ENCODE assay signal across 1 cellular context in the genomic region with DNA sequence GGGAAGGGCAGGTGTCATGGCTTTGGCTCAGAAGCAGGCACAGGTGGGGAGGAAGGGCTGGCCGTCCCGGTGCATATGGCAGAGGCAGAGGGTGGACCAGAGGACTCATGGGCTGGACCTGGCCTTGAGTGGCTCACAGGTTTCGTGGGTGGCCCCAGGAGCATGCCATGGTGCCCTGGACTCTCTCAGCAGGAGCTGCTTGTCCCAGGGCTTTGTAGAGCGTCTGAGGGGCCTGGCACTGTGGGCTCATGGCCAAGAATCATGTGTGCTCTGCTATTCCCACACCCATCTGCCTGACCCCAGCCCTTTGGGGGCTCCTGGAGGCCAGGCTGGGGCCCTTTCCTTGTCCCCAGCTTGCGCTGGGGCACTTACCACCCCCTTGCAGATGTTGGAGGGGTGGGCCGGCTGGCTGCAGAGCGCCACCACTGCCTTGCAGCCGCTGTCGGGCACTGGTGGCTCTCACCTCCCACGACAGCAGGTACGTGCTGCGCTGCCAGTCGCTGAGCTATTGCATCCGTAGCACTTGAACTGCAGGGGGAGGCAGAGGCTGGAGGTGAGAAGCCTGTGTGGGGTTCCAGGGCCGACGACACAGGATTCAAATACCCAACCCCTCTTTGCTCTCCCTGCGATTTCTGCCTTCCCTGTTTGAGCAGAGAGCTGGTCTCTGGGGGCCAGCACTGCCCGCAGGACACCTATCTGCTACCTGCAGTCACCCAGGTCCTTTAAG.
TF ChIP-seq lines count a peak whose summit lies in the region.

No MANE protein-coding gene starts in this region.

TF ChIP-seq in HepG2, 621 proteins besides CTCF, POLR2A, EP300 and RAD21 (continued from another document and continues in another):
- TF ChIP-seq, protein P1, sequence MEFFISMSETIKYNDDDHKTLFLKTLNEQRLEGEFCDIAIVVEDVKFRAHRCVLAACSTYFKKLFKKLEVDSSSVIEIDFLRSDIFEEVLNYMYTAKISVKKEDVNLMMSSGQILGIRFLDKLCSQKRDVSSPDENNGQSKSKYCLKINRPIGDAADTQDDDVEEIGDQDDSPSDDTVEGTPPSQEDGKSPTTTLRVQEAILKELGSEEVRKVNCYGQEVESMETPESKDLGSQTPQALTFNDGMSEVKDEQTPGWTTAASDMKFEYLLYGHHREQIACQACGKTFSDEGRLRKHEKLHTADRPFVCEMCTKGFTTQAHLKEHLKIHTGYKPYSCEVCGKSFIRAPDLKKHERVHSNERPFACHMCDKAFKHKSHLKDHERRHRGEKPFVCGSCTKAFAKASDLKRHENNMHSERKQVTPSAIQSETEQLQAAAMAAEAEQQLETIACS (CRISPR knock-in tag; IDR thresholded peaks at IDR 0.05) = no peak
- TF ChIP-seq MAZ (IDR thresholded peaks at IDR 0.05; ENCODE audit: borderline replicate concordance, low read depth, low read length) = no peak
- no peak for TF ChIP-seq MAZ (CRISPR knock-in tag; IDR thresholded peaks at IDR 0.05; ENCODE audit: low read depth)
- no peak for TF ChIP-seq NFYC (CRISPR knock-in tag; IDR thresholded peaks at IDR 0.05)
- TF ChIP-seq ZNF256 (CRISPR knock-in tag; conservative IDR thresholded peaks at IDR 0.05) = no peak
- TF ChIP-seq FOXJ3 (CRISPR knock-in tag; IDR thresholded peaks at IDR 0.05; ENCODE audit: borderline replicate concordance) = no peak
- TF ChIP-seq, protein P2, sequence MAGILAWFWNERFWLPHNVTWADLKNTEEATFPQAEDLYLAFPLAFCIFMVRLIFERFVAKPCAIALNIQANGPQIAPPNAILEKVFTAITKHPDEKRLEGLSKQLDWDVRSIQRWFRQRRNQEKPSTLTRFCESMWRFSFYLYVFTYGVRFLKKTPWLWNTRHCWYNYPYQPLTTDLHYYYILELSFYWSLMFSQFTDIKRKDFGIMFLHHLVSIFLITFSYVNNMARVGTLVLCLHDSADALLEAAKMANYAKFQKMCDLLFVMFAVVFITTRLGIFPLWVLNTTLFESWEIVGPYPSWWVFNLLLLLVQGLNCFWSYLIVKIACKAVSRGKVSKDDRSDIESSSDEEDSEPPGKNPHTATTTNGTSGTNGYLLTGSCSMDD (CRISPR knock-in tag; IDR thresholded peaks at IDR 0.05) = no peak
- no peak for TF ChIP-seq JUN (CRISPR knock-in tag; IDR thresholded peaks at IDR 0.05)
- TF ChIP-seq, protein P3, sequence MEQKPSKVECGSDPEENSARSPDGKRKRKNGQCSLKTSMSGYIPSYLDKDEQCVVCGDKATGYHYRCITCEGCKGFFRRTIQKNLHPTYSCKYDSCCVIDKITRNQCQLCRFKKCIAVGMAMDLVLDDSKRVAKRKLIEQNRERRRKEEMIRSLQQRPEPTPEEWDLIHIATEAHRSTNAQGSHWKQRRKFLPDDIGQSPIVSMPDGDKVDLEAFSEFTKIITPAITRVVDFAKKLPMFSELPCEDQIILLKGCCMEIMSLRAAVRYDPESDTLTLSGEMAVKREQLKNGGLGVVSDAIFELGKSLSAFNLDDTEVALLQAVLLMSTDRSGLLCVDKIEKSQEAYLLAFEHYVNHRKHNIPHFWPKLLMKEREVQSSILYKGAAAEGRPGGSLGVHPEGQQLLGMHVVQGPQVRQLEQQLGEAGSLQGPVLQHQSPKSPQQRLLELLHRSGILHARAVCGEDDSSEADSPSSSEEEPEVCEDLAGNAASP (CRISPR knock-in tag; IDR thresholded peaks at IDR 0.05; ENCODE audit: borderline replicate concordance) = no peak
- TF ChIP-seq ZNF746 (CRISPR knock-in tag; IDR thresholded peaks at IDR 0.05) = no peak
- TF ChIP-seq, protein P4, sequence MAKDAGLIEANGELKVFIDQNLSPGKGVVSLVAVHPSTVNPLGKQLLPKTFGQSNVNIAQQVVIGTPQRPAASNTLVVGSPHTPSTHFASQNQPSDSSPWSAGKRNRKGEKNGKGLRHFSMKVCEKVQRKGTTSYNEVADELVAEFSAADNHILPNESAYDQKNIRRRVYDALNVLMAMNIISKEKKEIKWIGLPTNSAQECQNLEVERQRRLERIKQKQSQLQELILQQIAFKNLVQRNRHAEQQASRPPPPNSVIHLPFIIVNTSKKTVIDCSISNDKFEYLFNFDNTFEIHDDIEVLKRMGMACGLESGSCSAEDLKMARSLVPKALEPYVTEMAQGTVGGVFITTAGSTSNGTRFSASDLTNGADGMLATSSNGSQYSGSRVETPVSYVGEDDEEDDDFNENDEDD (CRISPR knock-in tag; IDR thresholded peaks at IDR 0.05; ENCODE audit: borderline replicate concordance) = no peak
- TF ChIP-seq, protein P5, sequence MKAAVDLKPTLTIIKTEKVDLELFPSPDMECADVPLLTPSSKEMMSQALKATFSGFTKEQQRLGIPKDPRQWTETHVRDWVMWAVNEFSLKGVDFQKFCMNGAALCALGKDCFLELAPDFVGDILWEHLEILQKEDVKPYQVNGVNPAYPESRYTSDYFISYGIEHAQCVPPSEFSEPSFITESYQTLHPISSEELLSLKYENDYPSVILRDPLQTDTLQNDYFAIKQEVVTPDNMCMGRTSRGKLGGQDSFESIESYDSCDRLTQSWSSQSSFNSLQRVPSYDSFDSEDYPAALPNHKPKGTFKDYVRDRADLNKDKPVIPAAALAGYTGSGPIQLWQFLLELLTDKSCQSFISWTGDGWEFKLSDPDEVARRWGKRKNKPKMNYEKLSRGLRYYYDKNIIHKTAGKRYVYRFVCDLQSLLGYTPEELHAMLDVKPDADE (CRISPR knock-in tag; IDR thresholded peaks at IDR 0.05) = no peak
- TF ChIP-seq, protein P6, sequence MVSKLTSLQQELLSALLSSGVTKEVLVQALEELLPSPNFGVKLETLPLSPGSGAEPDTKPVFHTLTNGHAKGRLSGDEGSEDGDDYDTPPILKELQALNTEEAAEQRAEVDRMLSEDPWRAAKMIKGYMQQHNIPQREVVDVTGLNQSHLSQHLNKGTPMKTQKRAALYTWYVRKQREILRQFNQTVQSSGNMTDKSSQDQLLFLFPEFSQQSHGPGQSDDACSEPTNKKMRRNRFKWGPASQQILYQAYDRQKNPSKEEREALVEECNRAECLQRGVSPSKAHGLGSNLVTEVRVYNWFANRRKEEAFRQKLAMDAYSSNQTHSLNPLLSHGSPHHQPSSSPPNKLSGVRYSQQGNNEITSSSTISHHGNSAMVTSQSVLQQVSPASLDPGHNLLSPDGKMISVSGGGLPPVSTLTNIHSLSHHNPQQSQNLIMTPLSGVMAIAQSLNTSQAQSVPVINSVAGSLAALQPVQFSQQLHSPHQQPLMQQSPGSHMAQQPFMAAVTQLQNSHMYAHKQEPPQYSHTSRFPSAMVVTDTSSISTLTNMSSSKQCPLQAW (CRISPR knock-in tag; IDR thresholded peaks at IDR 0.05) = 0 out of 2 replicates have a peak, but pooled peaks have one; percentile 42
- TF ChIP-seq, protein P7, sequence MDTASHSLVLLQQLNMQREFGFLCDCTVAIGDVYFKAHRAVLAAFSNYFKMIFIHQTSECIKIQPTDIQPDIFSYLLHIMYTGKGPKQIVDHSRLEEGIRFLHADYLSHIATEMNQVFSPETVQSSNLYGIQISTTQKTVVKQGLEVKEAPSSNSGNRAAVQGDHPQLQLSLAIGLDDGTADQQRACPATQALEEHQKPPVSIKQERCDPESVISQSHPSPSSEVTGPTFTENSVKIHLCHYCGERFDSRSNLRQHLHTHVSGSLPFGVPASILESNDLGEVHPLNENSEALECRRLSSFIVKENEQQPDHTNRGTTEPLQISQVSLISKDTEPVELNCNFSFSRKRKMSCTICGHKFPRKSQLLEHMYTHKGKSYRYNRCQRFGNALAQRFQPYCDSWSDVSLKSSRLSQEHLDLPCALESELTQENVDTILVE (CRISPR knock-in tag; IDR thresholded peaks at IDR 0.05) = no peak
- TF ChIP-seq ZNF446 (CRISPR knock-in tag; IDR thresholded peaks at IDR 0.05) = no peak
- TF ChIP-seq MIXL1 (CRISPR knock-in tag; IDR thresholded peaks at IDR 0.05) = no peak
- TF ChIP-seq, protein P8, sequence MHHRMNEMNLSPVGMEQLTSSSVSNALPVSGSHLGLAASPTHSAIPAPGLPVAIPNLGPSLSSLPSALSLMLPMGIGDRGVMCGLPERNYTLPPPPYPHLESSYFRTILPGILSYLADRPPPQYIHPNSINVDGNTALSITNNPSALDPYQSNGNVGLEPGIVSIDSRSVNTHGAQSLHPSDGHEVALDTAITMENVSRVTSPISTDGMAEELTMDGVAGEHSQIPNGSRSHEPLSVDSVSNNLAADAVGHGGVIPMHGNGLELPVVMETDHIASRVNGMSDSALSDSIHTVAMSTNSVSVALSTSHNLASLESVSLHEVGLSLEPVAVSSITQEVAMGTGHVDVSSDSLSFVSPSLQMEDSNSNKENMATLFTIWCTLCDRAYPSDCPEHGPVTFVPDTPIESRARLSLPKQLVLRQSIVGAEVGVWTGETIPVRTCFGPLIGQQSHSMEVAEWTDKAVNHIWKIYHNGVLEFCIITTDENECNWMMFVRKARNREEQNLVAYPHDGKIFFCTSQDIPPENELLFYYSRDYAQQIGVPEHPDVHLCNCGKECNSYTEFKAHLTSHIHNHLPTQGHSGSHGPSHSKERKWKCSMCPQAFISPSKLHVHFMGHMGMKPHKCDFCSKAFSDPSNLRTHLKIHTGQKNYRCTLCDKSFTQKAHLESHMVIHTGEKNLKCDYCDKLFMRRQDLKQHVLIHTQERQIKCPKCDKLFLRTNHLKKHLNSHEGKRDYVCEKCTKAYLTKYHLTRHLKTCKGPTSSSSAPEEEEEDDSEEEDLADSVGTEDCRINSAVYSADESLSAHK (CRISPR knock-in tag; IDR thresholded peaks at IDR 0.05; ENCODE audit: borderline replicate concordance) = no peak
- TF ChIP-seq NCOA1 (CRISPR knock-in tag; IDR thresholded peaks at IDR 0.05) = no peak
- peak; percentile 15; the same call in 1 of the 2 replicates for TF ChIP-seq SMC3 (IDR thresholded peaks at IDR 0.05; ENCODE audit: low read length)
- TF ChIP-seq, protein P9, sequence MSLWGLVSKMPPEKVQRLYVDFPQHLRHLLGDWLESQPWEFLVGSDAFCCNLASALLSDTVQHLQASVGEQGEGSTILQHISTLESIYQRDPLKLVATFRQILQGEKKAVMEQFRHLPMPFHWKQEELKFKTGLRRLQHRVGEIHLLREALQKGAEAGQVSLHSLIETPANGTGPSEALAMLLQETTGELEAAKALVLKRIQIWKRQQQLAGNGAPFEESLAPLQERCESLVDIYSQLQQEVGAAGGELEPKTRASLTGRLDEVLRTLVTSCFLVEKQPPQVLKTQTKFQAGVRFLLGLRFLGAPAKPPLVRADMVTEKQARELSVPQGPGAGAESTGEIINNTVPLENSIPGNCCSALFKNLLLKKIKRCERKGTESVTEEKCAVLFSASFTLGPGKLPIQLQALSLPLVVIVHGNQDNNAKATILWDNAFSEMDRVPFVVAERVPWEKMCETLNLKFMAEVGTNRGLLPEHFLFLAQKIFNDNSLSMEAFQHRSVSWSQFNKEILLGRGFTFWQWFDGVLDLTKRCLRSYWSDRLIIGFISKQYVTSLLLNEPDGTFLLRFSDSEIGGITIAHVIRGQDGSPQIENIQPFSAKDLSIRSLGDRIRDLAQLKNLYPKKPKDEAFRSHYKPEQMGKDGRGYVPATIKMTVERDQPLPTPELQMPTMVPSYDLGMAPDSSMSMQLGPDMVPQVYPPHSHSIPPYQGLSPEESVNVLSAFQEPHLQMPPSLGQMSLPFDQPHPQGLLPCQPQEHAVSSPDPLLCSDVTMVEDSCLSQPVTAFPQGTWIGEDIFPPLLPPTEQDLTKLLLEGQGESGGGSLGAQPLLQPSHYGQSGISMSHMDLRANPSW (CRISPR knock-in tag; IDR thresholded peaks at IDR 0.05; ENCODE audit: borderline replicate concordance) = no peak
- TF ChIP-seq, protein P10, sequence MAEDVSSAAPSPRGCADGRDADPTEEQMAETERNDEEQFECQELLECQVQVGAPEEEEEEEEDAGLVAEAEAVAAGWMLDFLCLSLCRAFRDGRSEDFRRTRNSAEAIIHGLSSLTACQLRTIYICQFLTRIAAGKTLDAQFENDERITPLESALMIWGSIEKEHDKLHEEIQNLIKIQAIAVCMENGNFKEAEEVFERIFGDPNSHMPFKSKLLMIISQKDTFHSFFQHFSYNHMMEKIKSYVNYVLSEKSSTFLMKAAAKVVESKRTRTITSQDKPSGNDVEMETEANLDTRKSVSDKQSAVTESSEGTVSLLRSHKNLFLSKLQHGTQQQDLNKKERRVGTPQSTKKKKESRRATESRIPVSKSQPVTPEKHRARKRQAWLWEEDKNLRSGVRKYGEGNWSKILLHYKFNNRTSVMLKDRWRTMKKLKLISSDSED (CRISPR knock-in tag; IDR thresholded peaks at IDR 0.05) = no peak
- TF ChIP-seq, protein P11, sequence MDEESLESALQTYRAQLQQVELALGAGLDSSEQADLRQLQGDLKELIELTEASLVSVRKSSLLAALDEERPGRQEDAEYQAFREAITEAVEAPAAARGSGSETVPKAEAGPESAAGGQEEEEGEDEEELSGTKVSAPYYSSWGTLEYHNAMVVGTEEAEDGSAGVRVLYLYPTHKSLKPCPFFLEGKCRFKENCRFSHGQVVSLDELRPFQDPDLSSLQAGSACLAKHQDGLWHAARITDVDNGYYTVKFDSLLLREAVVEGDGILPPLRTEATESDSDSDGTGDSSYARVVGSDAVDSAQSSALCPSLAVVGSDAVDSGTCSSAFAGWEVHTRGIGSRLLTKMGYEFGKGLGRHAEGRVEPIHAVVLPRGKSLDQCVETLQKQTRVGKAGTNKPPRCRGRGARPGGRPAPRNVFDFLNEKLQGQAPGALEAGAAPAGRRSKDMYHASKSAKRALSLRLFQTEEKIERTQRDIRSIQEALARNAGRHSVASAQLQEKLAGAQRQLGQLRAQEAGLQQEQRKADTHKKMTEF (CRISPR knock-in tag; IDR thresholded peaks at IDR 0.05) = 0 out of 2 replicates have a peak, but pooled peaks have one; percentile 11
- 0 out of 2 replicates have a peak, but pooled peaks have one; percentile 13 for TF ChIP-seq ZNF333 (CRISPR knock-in tag; IDR thresholded peaks at IDR 0.05; ENCODE audit: borderline replicate concordance)
- TF ChIP-seq ATM (IDR thresholded peaks at IDR 0.05; ENCODE audit: borderline replicate concordance) = no peak
- no peak for TF ChIP-seq ZNF33B (CRISPR knock-in tag; IDR thresholded peaks at IDR 0.05)
